ENCODE assay signal across 8 cellular contexts in genomic region chr16:3527216-3527829, GRCh38. TPM values are rescaled to one million over a fixed set of nuclear protein-coding genes. Genes with fewer than 3 reads are reported as not detected.
DNase-seq lines count a peak whose midpoint lies in the region; TF ChIP-seq lines count a peak whose summit lies in the region.
"Not testable (repeated sequence)": the region's sequence is repeated elsewhere in the genome, so short reads cannot be mapped to it uniquely, and the experiment has no call there.

No MANE protein-coding gene starts in this region.

- H3K79me2 ChIP-seq in fibroblast of lung (ENCODE audit: control insufficient read depth, insufficient read depth, low read length), result not testable (repeated sequence)

- not testable (repeated sequence) for H2AFZ ChIP-seq in fibroblast of lung (ENCODE audit: low read length)

- H3K4me3 ChIP-seq in fibroblast of lung (replicated peaks in 1 of 4; ENCODE audit: control extremely low read depth in 1 of 4, insufficient read depth in 1 of 4, low read depth in 3 of 4, low read length in 4 of 4), result not testable (repeated sequence)

- H3K9ac ChIP-seq in fibroblast of lung (ENCODE audit: insufficient read depth, low read length), result not testable (repeated sequence)

- not testable (repeated sequence) for H3K4me2 ChIP-seq in fibroblast of lung (ENCODE audit: extremely low read depth, insufficient read depth, low read length)

- H3K4me1 ChIP-seq in fibroblast of lung (ENCODE audit: control insufficient read depth, extremely low read depth, insufficient read depth, low read length), result not testable (repeated sequence)

- not testable (repeated sequence) for H3K9me3 ChIP-seq in fibroblast of lung (ENCODE audit: control insufficient read depth, insufficient read depth, low read depth, low read length)

- DNase-seq in AG09319 (ENCODE audit: extremely low read depth, low read depth) (peak; percentile 31), NCI-H2107 (lab: John Stamatoyannopoulos, UW) (peak; percentile 11), T-helper 2 cell (peak in 3 of 5 experiments; percentile 10 to 38 (median 35)), fibroblast of lung (ENCODE audit: low read depth in 2 of 2) (peak; percentile 53 to 64), medulla oblongata (ENCODE audit: extremely low spot score) (peak; percentile 78)
- not testable (repeated sequence) for DNase-seq in GM20000 (ENCODE audit: low spot score)
- DNase-seq in activated naive CD4-positive, alpha-beta T cell treated with Interleukin-2 at 50 U/mL for 16 hours, result peak; percentile 64
- DNase-seq in stimulated activated CD4-positive, alpha-beta T cell treated with anti-CD3 and anti-CD28 coated beads, Interleukin-2, amount 100 ng/mL, for 24 hours, result peak; percentile 64 to 70

- not testable (repeated sequence) for H3K27me3 ChIP-seq in fibroblast of lung (ENCODE audit: control insufficient read depth, insufficient read depth, low read length)

- not testable (repeated sequence) for H3K36me3 ChIP-seq in fibroblast of lung (ENCODE audit: control insufficient read depth, insufficient read depth, low read length)

- TF ChIP-seq CTCF in AG09319 (IDR thresholded peaks at IDR 0.05; ENCODE audit: low read depth, low read length) (peak; percentile 60), GM20000 (IDR thresholded peaks at IDR 0.05; ENCODE audit: extremely low read depth, missing control alignments) (peak; percentile 60), fibroblast of lung (conservative IDR thresholded peaks at IDR 0.05 in 1 of 2, IDR thresholded peaks at IDR 0.05 in 1 of 2; ENCODE audit: low read depth in 1 of 2, low read length in 2 of 2) (peak; percentile 62 to 65)

- H4K20me1 ChIP-seq in fibroblast of lung (ENCODE audit: control insufficient read depth, extremely low read depth, insufficient read depth, low read length), result not testable (repeated sequence)

- not testable (repeated sequence) for H3K27ac ChIP-seq in fibroblast of lung (ENCODE audit: insufficient read depth, low read length)

RNA-seq across cellular contexts. Expression of gene CLUAP1, which starts 26.5 kb away (rescaled TPM):
- 21.1 and 22.3 TPM in 2 replicates for total RNA-seq in fibroblast of lung
- polyA plus RNA-seq in fibroblast of lung, result 22.7 and 28.0 TPM in 2 replicates
- 19.8 and 22.8 TPM in 2 replicates for polyA plus RNA-seq in fibroblast of lung (2012)
- 1.9 and 4.1 TPM in 2 replicates for polyA minus RNA-seq in fibroblast of lung (ENCODE audit: low replicate concordance)

RNA-seq across cellular contexts. Expression of gene C16orf90, which starts 32.0 kb away (rescaled TPM):
- total RNA-seq in fibroblast of lung, result not detected in 2 replicates
- polyA plus RNA-seq in fibroblast of lung, result not detected in 2 replicates
- polyA plus RNA-seq in fibroblast of lung (2012), result not detected in 2 replicates
- polyA minus RNA-seq in fibroblast of lung (ENCODE audit: low replicate concordance), result not detected in 2 replicates

RNA-seq across cellular contexts. Expression of gene NLRC3, which starts 49.9 kb away (rescaled TPM):
- under 0.01 and 0.17 TPM in 2 replicates for total RNA-seq in fibroblast of lung
- polyA plus RNA-seq in fibroblast of lung, result not detected in 2 replicates
- polyA plus RNA-seq in fibroblast of lung (2012), result 0.10 and 0.17 TPM in 2 replicates
- polyA minus RNA-seq in fibroblast of lung (ENCODE audit: low replicate concordance), result not detected in 2 replicates
